27 cellular contexts compared by ENCODE assay signal in the genomic region with DNA sequence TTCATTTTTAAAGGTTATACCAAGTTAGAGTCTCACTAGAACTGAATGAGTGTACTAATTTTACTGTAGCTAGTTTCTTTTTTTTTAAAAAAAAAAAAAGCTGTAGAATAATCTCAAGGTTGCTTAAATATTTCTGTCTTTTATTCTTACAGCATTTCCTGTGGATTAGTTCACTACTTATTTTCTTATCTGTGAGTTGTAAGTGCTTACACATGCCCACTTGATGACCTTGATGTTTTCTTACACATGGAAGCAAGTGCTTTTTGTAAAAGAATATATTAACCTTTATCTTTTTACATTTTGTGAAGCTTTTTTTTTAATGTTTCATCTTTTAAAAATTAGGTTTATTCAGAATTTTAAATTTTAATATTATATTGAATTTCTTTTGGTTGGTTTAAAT. TPM values are rescaled to one million over a fixed set of nuclear protein-coding genes. Genes with fewer than 3 reads are reported as not detected.
DNase-seq lines count a peak whose midpoint lies in the region; ATAC-seq, FAIRE-seq and TF ChIP-seq lines count a peak whose summit lies in the region.
"Had no signal": no experiment of that assay in that cellular context is flagged by ENCODE, and none has a peak within 500 bp of the region (broad histone marks: within the 10 kb centered on the region; RNA-seq: fewer than 3 reads in every experiment).

No MANE protein-coding gene starts in this region.

- H3K27me3 Mint-ChIP-seq in GM23338 (ENCODE audit: insufficient read depth, low read depth, poor library complexity): peaks cover 3% of the 10 kb centered on the region
- H3K27me3 Mint-ChIP-seq: CD4-positive, alpha-beta memory T cell had no signal

- H3K4me3 ChIP-seq in GM23338 (no peak overlapping the region), SK-N-MC (no peak overlapping the region), endothelial cell of umbilical vein (replicated peaks in 1 of 3; ENCODE audit: insufficient read depth in 1 of 3, low read depth in 1 of 3, low read length in 3 of 3) (no peak overlapping the region), pancreas (no peak overlapping the region)
- H3K4me3 ChIP-seq: BLaER1 treated with 17β-estradiol and CSF1 and Interleukin-3, amounts not matched to agents 10 nM and 100 nM; Peyer's patch; SJCRH30 had no signal

- H3K9me1 ChIP-seq in endothelial cell of umbilical vein (replicated peaks; ENCODE audit: control insufficient read depth, extremely low read depth, insufficient read depth, low read length): no peaks in the 10 kb centered on the region

- dilution Hi-C loops in endothelial cell of umbilical vein (cut with MboI; ENCODE audit: extremely low pct_ligation_motif_present, low sequenced_read_pairs): no loop called here

- no peak overlapping the region for H3K4me3 Mint-ChIP-seq in GM23338
- H3K4me3 Mint-ChIP-seq: CD4-positive, alpha-beta memory T cell had no signal

- H3K36me3 ChIP-seq in GM23338 (ENCODE audit: insufficient read depth) (peaks cover 47% of the 10 kb centered on the region), SK-N-MC (ENCODE audit: insufficient read depth, low read length) (peaks cover 44% of the 10 kb centered on the region), endothelial cell of umbilical vein (ENCODE audit: control insufficient read depth in 2 of 2, extremely low read depth in 1 of 2, insufficient read depth in 2 of 2, low read length in 2 of 2) (peaks cover 0 to 2% of the 10 kb centered on the region in 2 experiments), pancreas (peaks cover 0 to 13% (median 0%) of the 10 kb centered on the region in 3 donors)

- H3K27ac Mint-ChIP-seq in GM23338: no peak overlapping the region
- H3K27ac Mint-ChIP-seq: CD4-positive, alpha-beta memory T cell had no signal

- H3K4me1 ChIP-seq in GM23338 (ENCODE audit: insufficient read depth) (no peaks in the 10 kb centered on the region; the same call in 1 of the 2 replicates), endothelial cell of umbilical vein (ENCODE audit: control insufficient read depth, extremely low read depth, insufficient read depth, low read length) (peaks cover 2% of the 10 kb centered on the region), pancreas (no peaks in the 10 kb centered on the region)
- H3K4me1 ChIP-seq: Peyer's patch, SJCRH30 had no signal

- H4K20me1 ChIP-seq in GM23338 (replicated peaks; ENCODE audit: insufficient read depth): peaks cover 22% of the 10 kb centered on the region
- H4K20me1 ChIP-seq in endothelial cell of umbilical vein (replicated peaks; ENCODE audit: control insufficient read depth, extremely low read depth, insufficient read depth, low read length): no peaks in the 10 kb centered on the region
- H4K20me1 ChIP-seq: BLaER1 treated with 17β-estradiol and CSF1 and Interleukin-3, amounts not matched to agents 10 nM and 100 nM had no signal

- peaks cover 14% of the 10 kb centered on the region; the same call in 2 of the 3 replicates for H3K4me1 Mint-ChIP-seq in GM23338

- H3K9me3 ChIP-seq in SK-N-MC (ENCODE audit: low read depth, low read length) (no peaks in the 10 kb centered on the region), endothelial cell of umbilical vein (replicated peaks; ENCODE audit: control insufficient read depth, insufficient read depth, low read length) (no peaks in the 10 kb centered on the region), pancreas (no peaks in the 10 kb centered on the region)
- H3K9me3 ChIP-seq: Peyer's patch, SJCRH30 had no signal

- H3F3A ChIP-seq in GM23338 (replicated peaks; ENCODE audit: low read depth): 0 out of 2 replicates have a peak, but pooled peaks cover 3% of the 10 kb centered on the region

- ATAC-seq in GM23338 (no peak), pancreas (no peak)
- ATAC-seq: HepG2 had no signal

- TF ChIP-seq CTCF in GM23338 (conservative IDR thresholded peaks at IDR 0.05; ENCODE audit: low read depth in 2 of 2) (no peak), endothelial cell of umbilical vein (IDR thresholded peaks at IDR 0.05; ENCODE audit: extremely low read depth in 1 of 2, insufficient read depth in 1 of 2, low read depth in 1 of 2, low read length in 2 of 2) (no peak), pancreas (IDR thresholded peaks at IDR 0.05) (no peak)

- H3K79me2 ChIP-seq in GM23338 (replicated peaks; ENCODE audit: insufficient read depth): peaks cover 61% of the 10 kb centered on the region
- H3K79me2 ChIP-seq in endothelial cell of umbilical vein (ENCODE audit: control insufficient read depth, insufficient read depth, low read length): no peaks in the 10 kb centered on the region

- H3K27ac ChIP-seq in GM23338 (ENCODE audit: low read depth) (peak overlapping the region; percentile 22; the same call in 1 of the 2 replicates), SK-N-MC (peak overlapping the region; percentile 64), endothelial cell of umbilical vein (ENCODE audit: insufficient read depth, low read depth, low read length) (no peak overlapping the region), pancreas (no peak overlapping the region)
- H3K27ac ChIP-seq: BLaER1 treated with 17β-estradiol and CSF1 and Interleukin-3, amounts not matched to agents 10 nM and 100 nM; HL-60; Peyer's patch; SJCRH30 had no signal

- no TSS peak for BruUV-seq in endothelial cell of umbilical vein (replicated peaks; lab: Mats Ljungman, UMichigan)

- no peak overlapping the region for H2AFZ ChIP-seq in GM23338
- H2AFZ ChIP-seq in endothelial cell of umbilical vein (ENCODE audit: low read depth, low read length): no peak overlapping the region

- CTCF ChIA-PET in endothelial cell of umbilical vein (lab: Charles Lee): interaction anchor here (1.1 to 1.9 kb wide), 8 partner anchors 9 to 72 kb away, joined by 3 to 11 read pairs (median 4); no protein-coding TSS in a partner anchor

- H3K4me2 ChIP-seq in GM23338 (no peak overlapping the region), endothelial cell of umbilical vein (ENCODE audit: insufficient read depth, low read length) (no peak overlapping the region)
- H3K4me2 ChIP-seq: BLaER1 treated with 17β-estradiol and CSF1 and Interleukin-3, amounts not matched to agents 10 nM and 100 nM had no signal

- no peak for TF ChIP-seq POLR2A in endothelial cell of umbilical vein (IDR thresholded peaks at IDR 0.05; ENCODE audit: low read depth, low read length)

- no peak for DNase-seq in GM23338 (ENCODE audit: low spot score)
- DNase-seq in SK-N-MC (ENCODE audit: low read depth, low spot score): no peak
- DNase-seq in endothelial cell of umbilical vein (ENCODE audit: low read depth, low spot score): peak; percentile 29
- no peak for DNase-seq in pancreas
- no peak for DNase-seq in activated effector memory CD4-positive, alpha-beta T cell treated with Interleukin-2 at 50 U/mL for 16 hours
- DNase-seq in nucleus accumbens (lab: John Stamatoyannopoulos, UW): no peak
- no peak for DNase-seq in germinal center (ENCODE audit: low spot score)
- DNase-seq: ACHN; Caco-2; CD4-positive, alpha-beta memory T cell; DND-41; GOT3; HCEC 1CT; KBM-7; NCI-H1092; NCI-H1436; NCI-H187 treated with DMSO at 0.1 percent for 48 hours; NCI-H2227 treated with DMSO at 0.1 percent for 48 hours; NCI-H510A; NCI-H748 treated with DMSO at 0.1 percent for 48 hours; NK-92 treated with Interleukin-12 subunit alpha and Interleukin-12 subunit beta, amount 100 ng/mL, for 24 hours; Peyer's patch; SJCRH30 had no signal

- H3K9me2 ChIP-seq in GM23338 (ENCODE audit: insufficient read depth): no peaks in the 10 kb centered on the region

- H3K27me3 ChIP-seq in GM23338 (ENCODE audit: insufficient read depth): no peaks in the 10 kb centered on the region
- no peaks in the 10 kb centered on the region for H3K27me3 ChIP-seq in endothelial cell of umbilical vein (ENCODE audit: control insufficient read depth in 2 of 2, insufficient read depth in 2 of 2, low read length in 2 of 2)
- no peaks in the 10 kb centered on the region for H3K27me3 ChIP-seq in pancreas
- H3K27me3 ChIP-seq: BLaER1 treated with 17β-estradiol and CSF1 and Interleukin-3, amounts not matched to agents 10 nM and 100 nM; Peyer's patch; SJCRH30 had no signal

- POLR2A ChIA-PET in endothelial cell of umbilical vein (lab: Charles Lee): interaction anchor here (0.7 kb wide), 1 partner anchor 70 kb away, joined by 3 read pairs; no protein-coding TSS in a partner anchor

- intact Hi-C loops in endothelial cell of umbilical vein (cut with micrococcal nuclease) (no loop called here), pancreas (cut with DNase I) (no loop called here)

- no peaks in the 10 kb centered on the region; the same call in 2 of the 3 replicates for H3K9me3 Mint-ChIP-seq in GM23338
- H3K9me3 Mint-ChIP-seq: CD4-positive, alpha-beta memory T cell had no signal

- H3K9ac ChIP-seq in SK-N-MC (ENCODE audit: insufficient read length): no peak overlapping the region
- H3K9ac ChIP-seq in endothelial cell of umbilical vein (replicated peaks; ENCODE audit: extremely low read depth, insufficient read depth, low read length): no peak overlapping the region
- H3K9ac ChIP-seq: BLaER1 treated with 17β-estradiol and CSF1 and Interleukin-3, amounts not matched to agents 10 nM and 100 nM had no signal

- no peak for FAIRE-seq in endothelial cell of umbilical vein (lab: Jason Lieb, UNC)
- peak; percentile 26 for FAIRE-seq in pancreas (lab: Jason Lieb, UNC)
- FAIRE-seq: GM12891, HepG2 had no signal

- peaks cover 87% of the 10 kb centered on the region for H3K36me3 Mint-ChIP-seq in GM23338 (ENCODE audit: low read depth)

TF ChIP-seq in GM23338, 12 proteins besides CTCF, POLR2A, EP300 and RAD21 (continues in another document):
- TF ChIP-seq EZH2 (IDR thresholded peaks at IDR 0.05; ENCODE audit: low read depth, unreplicated experiment) (no peak), EZH2phosphoT487 (IDR thresholded peaks at IDR 0.05; ENCODE audit: unreplicated experiment) (no peak), POLR2AphosphoS5 (IDR thresholded peaks at IDR 0.05; ENCODE audit: low read depth) (no peak), JUNB (IDR thresholded peaks at IDR 0.05; ENCODE audit: unreplicated experiment) (no peak)

TF ChIP-seq in endothelial cell of umbilical vein, 7 proteins besides CTCF, POLR2A, EP300 and RAD21 (continues in another document):
- TF ChIP-seq, protein P1, sequence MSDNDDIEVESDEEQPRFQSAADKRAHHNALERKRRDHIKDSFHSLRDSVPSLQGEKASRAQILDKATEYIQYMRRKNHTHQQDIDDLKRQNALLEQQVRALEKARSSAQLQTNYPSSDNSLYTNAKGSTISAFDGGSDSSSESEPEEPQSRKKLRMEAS (IDR thresholded peaks at IDR 0.05; ENCODE audit: insufficient read depth, insufficient read length): no peak

RNA-seq across cellular contexts. Expression of a gene that starts 57.8 kb away (rescaled TPM):
- 249 and 261 TPM in 2 replicates for total RNA-seq in GM23338 (2014; rRNA removed; shearing (Covaris generic))
- 130 and 156 TPM in 2 replicates for polyA plus RNA-seq in GM23338 (2016; fragmentation: Nextera tagmentation; extraction: Ambion mirVana)
- total RNA-seq in endothelial cell of umbilical vein: 28.0 and 30.5 TPM in 2 replicates
- 6.5 and 9.7 TPM in 2 replicates for polyA plus RNA-seq in endothelial cell of umbilical vein
- polyA plus RNA-seq in endothelial cell of umbilical vein (2011; cell fraction: cytosol; rRNA removed): 15.3 and 15.8 TPM in 2 replicates
- polyA plus RNA-seq in endothelial cell of umbilical vein (2011; cell fraction: nucleus; rRNA removed): 13.5 and 18.7 TPM in 2 replicates
- 23.3 and 31.7 TPM in 2 replicates for polyA plus RNA-seq in endothelial cell of umbilical vein (2012)
- 13.1 and 13.6 TPM in 2 replicates for polyA minus RNA-seq in endothelial cell of umbilical vein
- polyA minus RNA-seq in endothelial cell of umbilical vein (2011; cell fraction: cytosol; rRNA and poly(A)+ RNA removed): 35.2 TPM
- polyA minus RNA-seq in endothelial cell of umbilical vein (2011; cell fraction: nucleus; rRNA and poly(A)+ RNA removed): 9.4 and 12.7 TPM in 2 replicates
- total RNA-seq in pancreas: 10 to 100 TPM in 1 of 6 donors, 1 to 10 TPM in 5; 5.1 to 10.3 (median 8.2) TPM
- 1 to 10 TPM; 3.3 to 6.5 TPM for polyA plus RNA-seq in pancreas

Comparison
In these comparisons a context has a peak if more than half of its experiments do, and no peak if none do; other contexts are left out.
1. H3K27ac ChIP-seq: peak in GM23338 (single experiment) and SK-N-MC (single experiment); none in endothelial cell of umbilical vein (single experiment) and pancreas (0 of 4).